Comparison of ENCODE assay signal across 8 cellular contexts in the genomic region with DNA sequence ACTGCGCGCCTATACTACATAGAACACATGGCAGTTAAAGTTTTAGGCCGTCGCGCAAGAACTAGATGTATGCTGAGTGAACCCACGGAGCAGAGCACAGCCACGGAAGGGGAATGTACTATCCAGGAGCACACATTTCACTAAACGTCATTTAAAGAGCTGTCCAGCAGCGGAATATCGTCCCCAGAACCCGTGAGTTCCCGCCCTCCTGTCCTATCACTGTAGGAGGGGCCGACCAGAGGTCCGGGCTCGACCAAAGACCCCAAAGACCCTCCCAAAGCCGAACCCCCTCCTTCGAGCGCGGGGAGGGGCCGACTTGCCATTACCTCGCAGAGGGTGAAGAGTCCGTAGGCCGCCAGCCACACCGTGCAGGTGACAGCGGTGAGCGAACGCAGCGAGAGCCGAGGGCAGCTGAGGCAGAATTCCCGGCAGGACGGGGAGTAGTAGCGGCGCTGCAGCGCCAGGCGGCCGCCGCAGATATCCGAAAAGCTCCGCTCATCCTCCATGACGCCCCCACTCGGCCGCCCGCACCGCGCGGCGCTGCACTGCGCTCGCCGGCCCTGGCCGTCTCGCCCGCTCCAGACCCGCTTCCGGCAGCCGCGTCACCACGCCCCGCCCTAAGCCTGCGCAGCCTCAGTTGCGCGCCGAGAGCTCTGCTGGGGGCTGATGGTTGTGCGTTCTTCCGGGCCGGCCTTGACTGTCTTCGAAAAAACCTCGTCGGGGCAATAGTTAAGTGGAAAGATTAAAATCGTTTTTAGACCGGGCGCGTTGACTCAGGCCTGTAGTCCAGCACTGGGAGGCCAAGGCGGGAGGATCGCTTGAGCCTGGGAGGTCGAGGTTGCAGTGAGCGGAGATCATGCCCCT. TPM values are rescaled to one million over a fixed set of nuclear protein-coding genes. Genes with fewer than 3 reads are reported as not detected.
DNase-seq lines count a peak whose midpoint lies in the region; ATAC-seq, FAIRE-seq and TF ChIP-seq lines count a peak whose summit lies in the region.

A gene with protein sequence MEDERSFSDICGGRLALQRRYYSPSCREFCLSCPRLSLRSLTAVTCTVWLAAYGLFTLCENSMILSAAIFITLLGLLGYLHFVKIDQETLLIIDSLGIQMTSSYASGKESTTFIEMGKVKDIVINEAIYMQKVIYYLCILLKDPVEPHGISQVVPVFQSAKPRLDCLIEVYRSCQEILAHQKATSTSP (minus strand): TSS at position 571 of the 864 bp plus-strand sequence. CDS start 65 bp downstream, at position 506.

- peak within 1 kb of the TSS; percentile 99 for H3K4me2 ChIP-seq in OCI-LY1 (ENCODE audit: low read length)
- peak within 1 kb of the TSS; percentile 74 for H3K4me2 ChIP-seq in endothelial cell of umbilical vein (ENCODE audit: insufficient read depth, low read length)

- H2AFZ ChIP-seq in OCI-LY1 (ENCODE audit: low read length) (0 out of 2 replicates have a peak within 1 kb of the TSS, but pooled peaks have one; percentile 64), endothelial cell of umbilical vein (ENCODE audit: low read depth, low read length) (peak within 1 kb of the TSS; percentile 91)

- peak; percentile 100 for FAIRE-seq in HTR-8/SVneo (lab: Jason Lieb, UNC)
- peak; percentile 97 for FAIRE-seq in endothelial cell of umbilical vein (lab: Jason Lieb, UNC)

- H3K9me1 ChIP-seq in endothelial cell of umbilical vein (replicated peaks; ENCODE audit: control insufficient read depth, extremely low read depth, insufficient read depth, low read length), result no peaks in the 10 kb centered on the region

- no peaks in the 10 kb centered on the region for H3F3A ChIP-seq in OCI-LY1 (ENCODE audit: insufficient read depth, low read length)

- CTCF ChIA-PET in Calu3 (lab: Charles Lee), result interaction anchor here (0.5 to 1.9 kb wide), 13 partner anchors 11 to 180 kb away, joined by 3 to 18 read pairs (median 4); no protein-coding TSS in a partner anchor
- CTCF ChIA-PET in endothelial cell of umbilical vein (lab: Charles Lee), result interaction anchor here (0.6 to 3.2 kb wide), 32 partner anchors 9 to 1241 kb away, joined by 3 to 59 read pairs (median 4); partner anchors contain the start of genes ARG2 and RDH12

- H3K79me2 ChIP-seq in OCI-LY1 (ENCODE audit: insufficient read depth, low read length) (peaks cover 11% of the 10 kb centered on the region), endothelial cell of umbilical vein (ENCODE audit: control insufficient read depth, insufficient read depth, low read length) (no peaks in the 10 kb centered on the region)

- intact Hi-C loops in Calu3 (cut with micrococcal nuclease; ENCODE audit: unreplicated experiment), result no loop called here
- intact Hi-C loops in endothelial cell of umbilical vein (cut with micrococcal nuclease), result loop anchor here (1.0 kb wide), 2 partner anchors 19 to 95 kb away; partner anchors contain the start of genes ARG2 and RDH11

- peak; percentile 94 for DNase-seq in Calu3
- DNase-seq in HTR-8/SVneo (ENCODE audit: insufficient read length, low spot score), result peak; percentile 100
- peak; percentile 91 for DNase-seq in activated T-cell treated with anti-CD3 and anti-CD28 coated beads for 1 hour (ENCODE audit: low read depth)
- peak; percentile 88 for DNase-seq in endothelial cell of umbilical vein (ENCODE audit: low read depth, low spot score)
- peak; percentile 92 for DNase-seq in middle frontal gyrus (ENCODE audit: extremely low spot score, low spot score)
- DNase-seq in stimulated activated CD8-positive, alpha-beta memory T cell treated with anti-CD3 and anti-CD28 coated beads, Interleukin-4, amount 100 ng/mL, for 1 hour (ENCODE audit: low read depth in 2 of 2, low spot score in 1 of 2), result peak; percentile 76 to 90

- H4K20me1 ChIP-seq in OCI-LY1 (ENCODE audit: insufficient read depth, low read length) (no peaks in the 10 kb centered on the region), endothelial cell of umbilical vein (replicated peaks; ENCODE audit: control insufficient read depth, extremely low read depth, insufficient read depth, low read length) (no peaks in the 10 kb centered on the region)

- peaks cover 21% of the 10 kb centered on the region for H3K36me3 Mint-ChIP-seq in Calu3 (ENCODE audit: insufficient read depth, unreplicated experiment)

- peaks cover 17% of the 10 kb centered on the region for H3K4me1 Mint-ChIP-seq in Calu3 (ENCODE audit: low read depth, unreplicated experiment)

- peak within 1 kb of the TSS; percentile 85 for H3K27ac Mint-ChIP-seq in Calu3 (ENCODE audit: unreplicated experiment)

- dilution Hi-C loops in endothelial cell of umbilical vein (cut with MboI; ENCODE audit: extremely low pct_ligation_motif_present, low sequenced_read_pairs), result no loop called here

- peaks cover 33% of the 10 kb centered on the region for H3K4me1 ChIP-seq in OCI-LY1 (ENCODE audit: insufficient read depth, low read length, severe bottlenecking)
- peaks cover 6% of the 10 kb centered on the region for H3K4me1 ChIP-seq in endothelial cell of umbilical vein (ENCODE audit: control insufficient read depth, extremely low read depth, insufficient read depth, low read length)

- no peaks in the 10 kb centered on the region for H3K9me3 Mint-ChIP-seq in Calu3 (ENCODE audit: low read depth, unreplicated experiment)

- H3K9me3 ChIP-seq in OCI-LY1 (ENCODE audit: low read length), result 0 out of 2 replicates have a peak, but pooled peaks cover 2% of the 10 kb centered on the region
- H3K9me3 ChIP-seq in endothelial cell of umbilical vein (replicated peaks; ENCODE audit: control insufficient read depth, insufficient read depth, low read length), result no peaks in the 10 kb centered on the region

- POLR2A ChIA-PET in endothelial cell of umbilical vein (lab: Charles Lee), result interaction anchor here (0.6 to 1.4 kb wide), 3 partner anchors 10 to 75 kb away, joined by 3 read pairs; no protein-coding TSS in a partner anchor

- no peaks in the 10 kb centered on the region for H3K9me2 ChIP-seq in OCI-LY1 (ENCODE audit: low read depth, low read length)

- peak; percentile 95 for ATAC-seq in GM21360 (IDR thresholded peaks at IDR 0.05; ENCODE audit: unreplicated experiment)

- peak within 1 kb of the TSS; percentile 96 for H3K9ac ChIP-seq in OCI-LY1 (ENCODE audit: low read length)
- H3K9ac ChIP-seq in endothelial cell of umbilical vein (replicated peaks; ENCODE audit: extremely low read depth, insufficient read depth, low read length), result peak within 1 kb of the TSS; percentile 7

- TF ChIP-seq CTCF in Calu3 (IDR thresholded peaks at IDR 0.05; ENCODE audit: unreplicated experiment), result peak; percentile 75
- peak; percentile 54 for TF ChIP-seq CTCF in OCI-LY1 (IDR thresholded peaks at IDR 0.05; ENCODE audit: low read length)
- TF ChIP-seq CTCF in endothelial cell of umbilical vein (IDR thresholded peaks at IDR 0.05; ENCODE audit: extremely low read depth in 1 of 2, insufficient read depth in 1 of 2, low read depth in 1 of 2, low read length in 2 of 2), result peak; percentile 41 to 80

- BruUV-seq in Calu3 (replicated peaks; lab: Mats Ljungman, UMichigan) (no TSS peak), endothelial cell of umbilical vein (replicated peaks; lab: Mats Ljungman, UMichigan) (no TSS peak)

- no peaks in the 10 kb centered on the region for H3K27me3 ChIP-seq in OCI-LY1 (ENCODE audit: insufficient read depth, low read length)
- peaks cover 0 to 4% of the 10 kb centered on the region in 2 experiments for H3K27me3 ChIP-seq in endothelial cell of umbilical vein (ENCODE audit: control insufficient read depth in 2 of 2, insufficient read depth in 2 of 2, low read length in 2 of 2)

- H3K4me3 Mint-ChIP-seq in Calu3 (ENCODE audit: low read depth, unreplicated experiment), result peak within 1 kb of the TSS; percentile 92

- H3K27ac ChIP-seq in OCI-LY1 (ENCODE audit: low read depth, low read length, poor library complexity, severe bottlenecking) (peak within 1 kb of the TSS; percentile 34), endothelial cell of umbilical vein (ENCODE audit: insufficient read depth, low read depth, low read length) (no peak within 1 kb of the TSS)

- TF ChIP-seq POLR2A in endothelial cell of umbilical vein (IDR thresholded peaks at IDR 0.05; ENCODE audit: low read depth, low read length), result peak; percentile 80

- H3K4me3 ChIP-seq in OCI-LY1 (ENCODE audit: low read depth, low read length, poor library complexity, severe bottlenecking) (peak within 1 kb of the TSS; percentile 96), endothelial cell of umbilical vein (replicated peaks in 1 of 3; ENCODE audit: insufficient read depth in 1 of 3, low read depth in 1 of 3, low read length in 3 of 3) (peak within 1 kb of the TSS; percentile 33 to 60 (median 54))

- peaks cover 11% of the 10 kb centered on the region for H3K36me3 ChIP-seq in OCI-LY1 (ENCODE audit: insufficient read depth, low read length)
- H3K36me3 ChIP-seq in endothelial cell of umbilical vein (ENCODE audit: control insufficient read depth in 2 of 2, extremely low read depth in 1 of 2, insufficient read depth in 2 of 2, low read length in 2 of 2), result no peaks in the 10 kb centered on the region

- H3K27me3 Mint-ChIP-seq in Calu3 (ENCODE audit: unreplicated experiment), result no peaks in the 10 kb centered on the region

TF ChIP-seq in endothelial cell of umbilical vein, 7 proteins besides CTCF, POLR2A, EP300 and RAD21:
- TF ChIP-seq EZH2 (IDR thresholded peaks at IDR 0.05; ENCODE audit: borderline replicate concordance, low read depth, low read length, severe bottlenecking) (no peak), POLR2AphosphoS5 (IDR thresholded peaks at IDR 0.05; ENCODE audit: insufficient read depth, low read depth, low read length) (peak; percentile 82), MYC (IDR thresholded peaks at IDR 0.05; ENCODE audit: low read depth, low read length) (no peak)

RNA-seq across cellular contexts. Expression of the gene that starts here (rescaled TPM):
- 19.0 and 19.7 TPM in 2 replicates for total RNA-seq in Calu3 (2022)
- total RNA-seq in endothelial cell of umbilical vein, result 9.9 and 12.3 TPM in 2 replicates
- polyA plus RNA-seq in endothelial cell of umbilical vein, result 18.0 and 20.2 TPM in 2 replicates
- polyA plus RNA-seq in endothelial cell of umbilical vein (2011; cell fraction: cytosol; rRNA removed), result 11.8 and 16.2 TPM in 2 replicates
- 29.3 and 42.0 TPM in 2 replicates for polyA plus RNA-seq in endothelial cell of umbilical vein (2011; cell fraction: nucleus; rRNA removed)
- 8.2 and 10.9 TPM in 2 replicates for polyA plus RNA-seq in endothelial cell of umbilical vein (2012)
- 8.2 and 8.3 TPM in 2 replicates for polyA minus RNA-seq in endothelial cell of umbilical vein
- 19.6 TPM for polyA minus RNA-seq in endothelial cell of umbilical vein (2011; cell fraction: cytosol; rRNA and poly(A)+ RNA removed)
- polyA minus RNA-seq in endothelial cell of umbilical vein (2011; cell fraction: nucleus; rRNA and poly(A)+ RNA removed), result 5.4 and 5.8 TPM in 2 replicates
